In genomic region chr1:89912073-89912472, GRCh38 we compare ENCODE assay signal across 19 cellular contexts.
DNase-seq lines count a peak whose midpoint lies in the region; ATAC-seq, FAIRE-seq and TF ChIP-seq lines count a peak whose summit lies in the region.
"Had no signal": no experiment of that assay in that cellular context is flagged by ENCODE, and none has a peak within 500 bp of the region (broad histone marks: within the 10 kb centered on the region; RNA-seq: fewer than 3 reads in every experiment).

No MANE protein-coding gene starts in this region.

- H3K27me3 Mint-ChIP-seq in MCF 10A (ENCODE audit: insufficient read depth, unreplicated experiment) (no peaks in the 10 kb centered on the region), astrocyte (ENCODE audit: low read depth, unreplicated experiment) (no peaks in the 10 kb centered on the region), type B pancreatic cell (no peaks in the 10 kb centered on the region)
- H3K27me3 Mint-ChIP-seq: stimulated activated naive CD8-positive, alpha-beta T cell treated with anti-CD3 and anti-CD28 coated beads, Interleukin-15, Interleukin-2, amounts not matched to agents 100 ng/mL and 50 ng/mL, for 24 hours had no signal

- H4K20me1 ChIP-seq in astrocyte (ENCODE audit: insufficient read depth, low read length): no peaks in the 10 kb centered on the region

- peak overlapping the region; percentile 69 for H3K9ac ChIP-seq in astrocyte (ENCODE audit: low read length)

- H3K4me3 ChIP-seq in breast epithelium (no peak overlapping the region), astrocyte (ENCODE audit: insufficient read depth, low read depth, low read length) (no peak overlapping the region)
- H3K4me3 ChIP-seq: adrenal gland, gastroesophageal sphincter, upper lobe of right lung had no signal

- peaks cover 35% of the 10 kb centered on the region for H3K4me1 Mint-ChIP-seq in MCF 10A (ENCODE audit: insufficient read depth, unreplicated experiment)
- peaks cover 57% of the 10 kb centered on the region for H3K4me1 Mint-ChIP-seq in astrocyte (ENCODE audit: low read depth, unreplicated experiment)
- peaks cover 43% of the 10 kb centered on the region for H3K4me1 Mint-ChIP-seq in type B pancreatic cell (ENCODE audit: unreplicated experiment)

- no peaks in the 10 kb centered on the region for H3K9me3 Mint-ChIP-seq in MCF 10A (ENCODE audit: unreplicated experiment)
- H3K9me3 Mint-ChIP-seq in astrocyte (ENCODE audit: unreplicated experiment): no peaks in the 10 kb centered on the region
- no peaks in the 10 kb centered on the region for H3K9me3 Mint-ChIP-seq in type B pancreatic cell
- H3K9me3 Mint-ChIP-seq: stimulated activated naive CD8-positive, alpha-beta T cell treated with anti-CD3 and anti-CD28 coated beads, Interleukin-15, Interleukin-2, amounts not matched to agents 100 ng/mL and 50 ng/mL, for 24 hours had no signal

- H3K36me3 Mint-ChIP-seq in MCF 10A (ENCODE audit: insufficient read depth, unreplicated experiment): peaks cover 22% of the 10 kb centered on the region
- H3K36me3 Mint-ChIP-seq in astrocyte (ENCODE audit: low read depth, unreplicated experiment): no peaks in the 10 kb centered on the region
- no peaks in the 10 kb centered on the region for H3K36me3 Mint-ChIP-seq in type B pancreatic cell

- H3K27ac ChIP-seq in breast epithelium (no peak overlapping the region), astrocyte (ENCODE audit: low read depth, low read length) (peak overlapping the region; percentile 84)
- H3K27ac ChIP-seq: adrenal gland, epithelial cell of prostate, gastroesophageal sphincter, upper lobe of right lung had no signal

- H3K27me3 ChIP-seq in breast epithelium: no peaks in the 10 kb centered on the region
- H3K27me3 ChIP-seq in astrocyte (ENCODE audit: insufficient read depth, low read length): no peaks in the 10 kb centered on the region
- H3K27me3 ChIP-seq: adrenal gland, gastroesophageal sphincter, upper lobe of right lung had no signal

- H3K36me3 ChIP-seq in breast epithelium: no peaks in the 10 kb centered on the region
- no peaks in the 10 kb centered on the region for H3K36me3 ChIP-seq in astrocyte (ENCODE audit: insufficient read depth, low read length)
- H3K36me3 ChIP-seq: adrenal gland, gastroesophageal sphincter, upper lobe of right lung had no signal

- POLR2A ChIA-PET in MCF 10A (lab: Yijun Ruan, JAX): interaction anchor here (0.6 kb wide), 2 partner anchors 30 to 1098 kb away, joined by 3 to 4 read pairs; no protein-coding TSS in a partner anchor

- H3K4me3 Mint-ChIP-seq in MCF 10A (ENCODE audit: unreplicated experiment): no peak overlapping the region
- H3K4me3 Mint-ChIP-seq in astrocyte (ENCODE audit: unreplicated experiment): peak overlapping the region; percentile 47
- H3K4me3 Mint-ChIP-seq in type B pancreatic cell: peak overlapping the region; percentile 4
- H3K4me3 Mint-ChIP-seq: stimulated activated naive CD8-positive, alpha-beta T cell treated with anti-CD3 and anti-CD28 coated beads, Interleukin-15, Interleukin-2, amounts not matched to agents 100 ng/mL and 50 ng/mL, for 24 hours had no signal

- TF ChIP-seq POLR2A in breast epithelium (IDR thresholded peaks at IDR 0.05): no peak

- H3K4me1 ChIP-seq in breast epithelium: no peaks in the 10 kb centered on the region
- H3K4me1 ChIP-seq in astrocyte (ENCODE audit: insufficient read depth, low read length): peaks cover 42% of the 10 kb centered on the region
- H3K4me1 ChIP-seq: upper lobe of right lung had no signal

- CTCF ChIA-PET in MCF 10A (lab: Yijun Ruan, JAX): no interaction called here

- H2AFZ ChIP-seq in astrocyte (ENCODE audit: low read depth, low read length): no peak overlapping the region

- TF ChIP-seq CTCF in MCF 10A (IDR thresholded peaks at IDR 0.05; ENCODE audit: unreplicated experiment) (no peak), breast epithelium (IDR thresholded peaks at IDR 0.05) (no peak), astrocyte (IDR thresholded peaks at IDR 0.05; ENCODE audit: insufficient read depth, low read depth, low read length) (no peak), type B pancreatic cell (conservative IDR thresholded peaks at IDR 0.05) (no peak)

- peak overlapping the region; percentile 34 for H3K4me2 ChIP-seq in astrocyte (ENCODE audit: low read length)

- no peaks in the 10 kb centered on the region for H3K79me2 ChIP-seq in astrocyte (ENCODE audit: insufficient read depth, low read length)

- no TSS peak for BruUV-seq in MCF 10A (replicated peaks; lab: Mats Ljungman, UMichigan)

- no peaks in the 10 kb centered on the region for H3K9me3 ChIP-seq in breast epithelium
- H3K9me3 ChIP-seq in astrocyte (ENCODE audit: insufficient read depth, low read depth, low read length): no peaks in the 10 kb centered on the region
- H3K9me3 ChIP-seq: adrenal gland, gastroesophageal sphincter, upper lobe of right lung had no signal

- intact Hi-C loops in MCF 10A (cut with micrococcal nuclease): no loop called here
- intact Hi-C loops in breast epithelium (cut with DNase I; ENCODE audit: low total_unique reads): no loop called here

- DNase-seq in MCF 10A (ENCODE audit: unreplicated experiment): no peak
- no peak for DNase-seq in breast epithelium (ENCODE audit: low spot score in 2 of 2)
- no peak for DNase-seq in astrocyte (ENCODE audit: low read depth)
- peak; percentile 68 for DNase-seq in islet precursor cell
- DNase-seq in type B pancreatic cell (ENCODE audit: extremely low spot score, unreplicated experiment): no peak
- DNase-seq in NCI-H774 (lab: John Stamatoyannopoulos, UW): no peak
- no peak for DNase-seq in KG1 (lab: John Stamatoyannopoulos, UW)
- DNase-seq: 8988T; adrenal gland; DMS53; mammary epithelial cell; NCI-H187; NCI-H446; NK-92 treated with Interleukin-12 subunit alpha and Interleukin-12 subunit beta, amount 100 ng/mL, for 24 hours; upper lobe of right lung had no signal

- FAIRE-seq in astrocyte (lab: Jason Lieb, UNC): no peak

- peak overlapping the region; percentile 60 for H3K27ac Mint-ChIP-seq in MCF 10A (ENCODE audit: low read depth, unreplicated experiment)
- peak overlapping the region; percentile 98 for H3K27ac Mint-ChIP-seq in astrocyte (ENCODE audit: unreplicated experiment)
- H3K27ac Mint-ChIP-seq in type B pancreatic cell: peak overlapping the region; percentile 44
- H3K27ac Mint-ChIP-seq: stimulated activated naive CD8-positive, alpha-beta T cell treated with anti-CD3 and anti-CD28 coated beads, Interleukin-15, Interleukin-2, amounts not matched to agents 100 ng/mL and 50 ng/mL, for 24 hours had no signal

- ATAC-seq in GM21723 (IDR thresholded peaks at IDR 0.05; ENCODE audit: unreplicated experiment): no peak
- ATAC-seq: gastroesophageal sphincter, upper lobe of right lung had no signal

Comparison
In these comparisons a context has a peak if more than half of its experiments do, and no peak if none do; other contexts are left out.
1. H3K27ac Mint-ChIP-seq: peak in every context shown above with its lines; median percentile 98 in astrocyte; 60 in MCF 10A; 44 in type B pancreatic cell.